ENCODE assay signal across 1 cellular context in the genomic region with DNA sequence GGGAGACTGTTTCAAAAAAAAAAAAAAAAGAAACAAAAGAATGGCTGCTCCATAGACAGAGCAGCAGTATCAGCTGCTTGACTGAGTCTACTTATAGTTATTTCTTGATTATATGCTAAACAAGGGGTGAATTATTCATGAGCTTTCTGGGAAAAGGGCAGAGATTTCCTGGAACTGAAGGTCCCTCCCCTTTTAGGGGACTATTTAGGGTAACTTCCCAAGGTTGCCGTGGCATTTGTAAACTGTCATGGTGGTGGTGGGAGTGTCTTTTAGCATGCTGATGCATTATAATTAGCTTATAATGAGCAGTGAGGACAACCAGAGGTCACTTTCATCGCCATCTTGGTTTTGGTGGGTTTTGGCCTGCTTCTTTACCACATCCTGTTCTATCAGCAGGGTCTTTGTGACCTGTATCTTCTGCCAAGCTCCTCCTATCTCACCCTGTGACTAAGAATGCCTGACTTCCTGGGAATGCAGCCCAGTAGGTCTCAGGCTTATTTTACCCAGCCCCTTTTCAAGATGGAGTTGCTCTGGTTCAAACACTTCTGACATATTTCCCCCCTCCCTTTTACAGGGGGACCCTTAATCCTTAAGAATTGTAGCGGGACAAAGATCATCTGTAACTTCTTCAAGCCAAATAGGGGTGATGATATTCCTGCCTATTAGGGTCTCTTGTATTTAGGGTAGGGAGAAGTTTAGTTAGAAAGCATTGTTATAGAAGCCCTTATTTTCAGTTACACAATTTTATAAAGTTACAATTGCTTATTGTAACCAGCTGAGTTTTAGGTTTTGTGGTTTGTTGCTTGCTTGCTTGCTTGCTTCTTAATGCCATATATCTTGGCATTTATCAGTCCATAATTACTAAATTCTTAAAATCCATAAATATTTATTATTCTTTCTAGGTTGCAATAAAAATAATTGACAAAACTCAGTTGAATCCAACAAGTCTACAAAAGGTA.
A peak's percentile ranks its signal among the peaks of the same experiment; 100 is the strongest.
TF ChIP-seq lines count a peak whose summit lies in the region.

No MANE protein-coding gene starts in this region.

TF ChIP-seq in K562, 482 proteins besides CTCF, POLR2A, EP300 and RAD21 (continued from another document and continues in another):
- TF ChIP-seq, protein P1, sequence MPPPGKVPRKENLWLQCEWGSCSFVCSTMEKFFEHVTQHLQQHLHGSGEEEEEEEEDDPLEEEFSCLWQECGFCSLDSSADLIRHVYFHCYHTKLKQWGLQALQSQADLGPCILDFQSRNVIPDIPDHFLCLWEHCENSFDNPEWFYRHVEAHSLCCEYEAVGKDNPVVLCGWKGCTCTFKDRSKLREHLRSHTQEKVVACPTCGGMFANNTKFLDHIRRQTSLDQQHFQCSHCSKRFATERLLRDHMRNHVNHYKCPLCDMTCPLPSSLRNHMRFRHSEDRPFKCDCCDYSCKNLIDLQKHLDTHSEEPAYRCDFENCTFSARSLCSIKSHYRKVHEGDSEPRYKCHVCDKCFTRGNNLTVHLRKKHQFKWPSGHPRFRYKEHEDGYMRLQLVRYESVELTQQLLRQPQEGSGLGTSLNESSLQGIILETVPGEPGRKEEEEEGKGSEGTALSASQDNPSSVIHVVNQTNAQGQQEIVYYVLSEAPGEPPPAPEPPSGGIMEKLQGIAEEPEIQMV (tag; conservative IDR thresholded peaks at IDR 0.05; ENCODE audit: low read depth) = peak; percentile 98
- no peak for TF ChIP-seq STAG1 (CRISPR knock-in tag; IDR thresholded peaks at IDR 0.05; ENCODE audit: borderline replicate concordance)
- no peak for TF ChIP-seq FIP1L1 (IDR thresholded peaks at IDR 0.05; ENCODE audit: low read depth, low read length, poor library complexity, severe bottlenecking)
- TF ChIP-seq, protein P2, sequence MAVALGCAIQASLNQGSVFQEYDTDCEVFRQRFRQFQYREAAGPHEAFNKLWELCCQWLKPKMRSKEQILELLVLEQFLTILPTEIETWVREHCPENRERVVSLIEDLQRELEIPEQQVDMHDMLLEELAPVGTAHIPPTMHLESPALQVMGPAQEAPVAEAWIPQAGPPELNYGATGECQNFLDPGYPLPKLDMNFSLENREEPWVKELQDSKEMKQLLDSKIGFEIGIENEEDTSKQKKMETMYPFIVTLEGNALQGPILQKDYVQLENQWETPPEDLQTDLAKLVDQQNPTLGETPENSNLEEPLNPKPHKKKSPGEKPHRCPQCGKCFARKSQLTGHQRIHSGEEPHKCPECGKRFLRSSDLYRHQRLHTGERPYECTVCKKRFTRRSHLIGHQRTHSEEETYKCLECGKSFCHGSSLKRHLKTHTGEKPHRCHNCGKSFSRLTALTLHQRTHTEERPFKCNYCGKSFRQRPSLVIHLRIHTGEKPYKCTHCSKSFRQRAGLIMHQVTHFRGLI (CRISPR knock-in tag; IDR thresholded peaks at IDR 0.05) = peak; percentile 99
- TF ChIP-seq SAP30 (IDR thresholded peaks at IDR 0.05; ENCODE audit: borderline replicate concordance, insufficient read depth, low read depth, low read length, poor library complexity, severe bottlenecking) = no peak
- peak; percentile 47 for TF ChIP-seq C11orf30 (IDR thresholded peaks at IDR 0.05; ENCODE audit: low read depth)
- no peak for TF ChIP-seq MCM7 (IDR thresholded peaks at IDR 0.05)
- TF ChIP-seq RB1 (IDR thresholded peaks at IDR 0.05; ENCODE audit: low read depth) = no peak
- TF ChIP-seq CCAR2 (IDR thresholded peaks at IDR 0.05; ENCODE audit: low read depth, low read length) = no peak
- TF ChIP-seq PHF20 (IDR thresholded peaks at IDR 0.05; ENCODE audit: partially characterized antibody) = no peak
- TF ChIP-seq, protein P3, sequence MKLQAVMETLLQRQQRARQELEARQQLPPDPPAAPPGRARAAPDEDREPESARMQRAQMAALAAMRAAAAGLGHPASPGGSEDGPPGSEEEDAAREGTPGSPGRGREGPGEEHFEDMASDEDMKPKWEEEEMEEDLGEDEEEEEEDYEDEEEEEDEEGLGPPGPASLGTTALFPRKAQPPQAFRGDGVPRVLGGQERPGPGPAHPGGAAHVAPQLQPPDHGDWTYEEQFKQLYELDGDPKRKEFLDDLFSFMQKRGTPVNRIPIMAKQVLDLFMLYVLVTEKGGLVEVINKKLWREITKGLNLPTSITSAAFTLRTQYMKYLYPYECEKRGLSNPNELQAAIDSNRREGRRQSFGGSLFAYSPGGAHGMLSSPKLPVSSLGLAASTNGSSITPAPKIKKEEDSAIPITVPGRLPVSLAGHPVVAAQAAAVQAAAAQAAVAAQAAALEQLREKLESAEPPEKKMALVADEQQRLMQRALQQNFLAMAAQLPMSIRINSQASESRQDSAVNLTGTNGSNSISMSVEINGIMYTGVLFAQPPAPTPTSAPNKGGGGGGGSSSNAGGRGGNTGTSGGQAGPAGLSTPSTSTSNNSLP (IDR thresholded peaks at IDR 0.05; ENCODE audit: borderline replicate concordance, low read depth, low read length) = no peak
- TF ChIP-seq SRSF3 (IDR thresholded peaks at IDR 0.05; ENCODE audit: insufficient read depth, low read length) = no peak
- peak; percentile 97 for TF ChIP-seq KLF1 (tag; IDR thresholded peaks at IDR 0.05)
- TF ChIP-seq, protein P4, sequence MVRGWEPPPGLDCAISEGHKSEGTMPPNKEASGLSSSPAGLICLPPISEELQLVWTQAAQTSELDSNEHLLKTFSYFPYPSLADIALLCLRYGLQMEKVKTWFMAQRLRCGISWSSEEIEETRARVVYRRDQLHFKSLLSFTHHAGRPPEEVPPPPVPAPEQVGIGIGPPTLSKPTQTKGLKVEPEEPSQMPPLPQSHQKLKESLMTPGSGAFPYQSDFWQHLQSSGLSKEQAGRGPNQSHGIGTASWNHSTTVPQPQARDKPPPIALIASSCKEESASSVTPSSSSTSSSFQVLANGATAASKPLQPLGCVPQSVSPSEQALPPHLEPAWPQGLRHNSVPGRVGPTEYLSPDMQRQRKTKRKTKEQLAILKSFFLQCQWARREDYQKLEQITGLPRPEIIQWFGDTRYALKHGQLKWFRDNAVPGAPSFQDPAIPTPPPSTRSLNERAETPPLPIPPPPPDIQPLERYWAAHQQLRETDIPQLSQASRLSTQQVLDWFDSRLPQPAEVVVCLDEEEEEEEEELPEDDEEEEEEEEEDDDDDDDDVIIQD (CRISPR knock-in tag; IDR thresholded peaks at IDR 0.05) = peak; percentile 99
- TF ChIP-seq GABPB2 (CRISPR knock-in tag; conservative IDR thresholded peaks at IDR 0.05) = peak; percentile 92
- TF ChIP-seq, protein P5, sequence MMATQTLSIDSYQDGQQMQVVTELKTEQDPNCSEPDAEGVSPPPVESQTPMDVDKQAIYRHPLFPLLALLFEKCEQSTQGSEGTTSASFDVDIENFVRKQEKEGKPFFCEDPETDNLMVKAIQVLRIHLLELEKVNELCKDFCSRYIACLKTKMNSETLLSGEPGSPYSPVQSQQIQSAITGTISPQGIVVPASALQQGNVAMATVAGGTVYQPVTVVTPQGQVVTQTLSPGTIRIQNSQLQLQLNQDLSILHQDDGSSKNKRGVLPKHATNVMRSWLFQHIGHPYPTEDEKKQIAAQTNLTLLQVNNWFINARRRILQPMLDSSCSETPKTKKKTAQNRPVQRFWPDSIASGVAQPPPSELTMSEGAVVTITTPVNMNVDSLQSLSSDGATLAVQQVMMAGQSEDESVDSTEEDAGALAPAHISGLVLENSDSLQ (IDR thresholded peaks at IDR 0.05) = peak; percentile 84
- no peak for TF ChIP-seq HNRNPLL (IDR thresholded peaks at IDR 0.05; ENCODE audit: low read depth, low read length, poor library complexity, severe bottlenecking)
- no peak for TF ChIP-seq NELFE (IDR thresholded peaks at IDR 0.05; ENCODE audit: insufficient read depth, insufficient read length)
- peak; percentile 90 to 95; a peak in 3 of 4 replicates for TF ChIP-seq SRF (CRISPR knock-in tag; IDR thresholded peaks at IDR 0.05)
- TF ChIP-seq, protein P6, sequence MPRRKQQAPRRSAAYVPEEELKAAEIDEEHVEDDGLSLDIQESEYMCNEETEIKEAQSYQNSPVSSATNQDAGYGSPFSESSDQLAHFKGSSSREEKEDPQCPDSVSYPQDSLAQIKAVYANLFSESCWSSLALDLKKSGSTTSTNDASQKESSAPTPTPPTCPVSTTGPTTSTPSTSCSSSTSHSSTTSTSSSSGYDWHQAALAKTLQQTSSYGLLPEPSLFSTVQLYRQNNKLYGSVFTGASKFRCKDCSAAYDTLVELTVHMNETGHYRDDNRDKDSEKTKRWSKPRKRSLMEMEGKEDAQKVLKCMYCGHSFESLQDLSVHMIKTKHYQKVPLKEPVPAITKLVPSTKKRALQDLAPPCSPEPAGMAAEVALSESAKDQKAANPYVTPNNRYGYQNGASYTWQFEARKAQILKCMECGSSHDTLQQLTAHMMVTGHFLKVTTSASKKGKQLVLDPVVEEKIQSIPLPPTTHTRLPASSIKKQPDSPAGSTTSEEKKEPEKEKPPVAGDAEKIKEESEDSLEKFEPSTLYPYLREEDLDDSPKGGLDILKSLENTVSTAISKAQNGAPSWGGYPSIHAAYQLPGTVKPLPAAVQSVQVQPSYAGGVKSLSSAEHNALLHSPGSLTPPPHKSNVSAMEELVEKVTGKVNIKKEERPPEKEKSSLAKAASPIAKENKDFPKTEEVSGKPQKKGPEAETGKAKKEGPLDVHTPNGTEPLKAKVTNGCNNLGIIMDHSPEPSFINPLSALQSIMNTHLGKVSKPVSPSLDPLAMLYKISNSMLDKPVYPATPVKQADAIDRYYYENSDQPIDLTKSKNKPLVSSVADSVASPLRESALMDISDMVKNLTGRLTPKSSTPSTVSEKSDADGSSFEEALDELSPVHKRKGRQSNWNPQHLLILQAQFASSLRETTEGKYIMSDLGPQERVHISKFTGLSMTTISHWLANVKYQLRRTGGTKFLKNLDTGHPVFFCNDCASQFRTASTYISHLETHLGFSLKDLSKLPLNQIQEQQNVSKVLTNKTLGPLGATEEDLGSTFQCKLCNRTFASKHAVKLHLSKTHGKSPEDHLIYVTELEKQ (CRISPR knock-in tag; IDR thresholded peaks at IDR 0.05) = peak; percentile 100
- TF ChIP-seq, protein P7, sequence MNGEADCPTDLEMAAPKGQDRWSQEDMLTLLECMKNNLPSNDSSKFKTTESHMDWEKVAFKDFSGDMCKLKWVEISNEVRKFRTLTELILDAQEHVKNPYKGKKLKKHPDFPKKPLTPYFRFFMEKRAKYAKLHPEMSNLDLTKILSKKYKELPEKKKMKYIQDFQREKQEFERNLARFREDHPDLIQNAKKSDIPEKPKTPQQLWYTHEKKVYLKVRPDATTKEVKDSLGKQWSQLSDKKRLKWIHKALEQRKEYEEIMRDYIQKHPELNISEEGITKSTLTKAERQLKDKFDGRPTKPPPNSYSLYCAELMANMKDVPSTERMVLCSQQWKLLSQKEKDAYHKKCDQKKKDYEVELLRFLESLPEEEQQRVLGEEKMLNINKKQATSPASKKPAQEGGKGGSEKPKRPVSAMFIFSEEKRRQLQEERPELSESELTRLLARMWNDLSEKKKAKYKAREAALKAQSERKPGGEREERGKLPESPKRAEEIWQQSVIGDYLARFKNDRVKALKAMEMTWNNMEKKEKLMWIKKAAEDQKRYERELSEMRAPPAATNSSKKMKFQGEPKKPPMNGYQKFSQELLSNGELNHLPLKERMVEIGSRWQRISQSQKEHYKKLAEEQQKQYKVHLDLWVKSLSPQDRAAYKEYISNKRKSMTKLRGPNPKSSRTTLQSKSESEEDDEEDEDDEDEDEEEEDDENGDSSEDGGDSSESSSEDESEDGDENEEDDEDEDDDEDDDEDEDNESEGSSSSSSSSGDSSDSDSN (IDR thresholded peaks at IDR 0.05; ENCODE audit: borderline replicate concordance in 1 of 2, low read depth in 2 of 2, low read length in 2 of 2) = no peak
- TF ChIP-seq, protein P8, sequence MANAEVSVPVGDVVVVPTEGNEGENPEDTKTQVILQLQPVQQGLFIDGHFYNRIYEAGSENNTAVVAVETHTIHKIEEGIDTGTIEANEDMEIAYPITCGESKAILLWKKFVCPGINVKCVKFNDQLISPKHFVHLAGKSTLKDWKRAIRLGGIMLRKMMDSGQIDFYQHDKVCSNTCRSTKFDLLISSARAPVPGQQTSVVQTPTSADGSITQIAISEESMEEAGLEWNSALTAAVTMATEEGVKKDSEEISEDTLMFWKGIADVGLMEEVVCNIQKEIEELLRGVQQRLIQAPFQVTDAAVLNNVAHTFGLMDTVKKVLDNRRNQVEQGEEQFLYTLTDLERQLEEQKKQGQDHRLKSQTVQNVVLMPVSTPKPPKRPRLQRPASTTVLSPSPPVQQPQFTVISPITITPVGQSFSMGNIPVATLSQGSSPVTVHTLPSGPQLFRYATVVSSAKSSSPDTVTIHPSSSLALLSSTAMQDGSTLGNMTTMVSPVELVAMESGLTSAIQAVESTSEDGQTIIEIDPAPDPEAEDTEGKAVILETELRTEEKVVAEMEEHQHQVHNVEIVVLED (CRISPR knock-in tag; IDR thresholded peaks at IDR 0.05) = peak; percentile 93
- TF ChIP-seq, protein P9, sequence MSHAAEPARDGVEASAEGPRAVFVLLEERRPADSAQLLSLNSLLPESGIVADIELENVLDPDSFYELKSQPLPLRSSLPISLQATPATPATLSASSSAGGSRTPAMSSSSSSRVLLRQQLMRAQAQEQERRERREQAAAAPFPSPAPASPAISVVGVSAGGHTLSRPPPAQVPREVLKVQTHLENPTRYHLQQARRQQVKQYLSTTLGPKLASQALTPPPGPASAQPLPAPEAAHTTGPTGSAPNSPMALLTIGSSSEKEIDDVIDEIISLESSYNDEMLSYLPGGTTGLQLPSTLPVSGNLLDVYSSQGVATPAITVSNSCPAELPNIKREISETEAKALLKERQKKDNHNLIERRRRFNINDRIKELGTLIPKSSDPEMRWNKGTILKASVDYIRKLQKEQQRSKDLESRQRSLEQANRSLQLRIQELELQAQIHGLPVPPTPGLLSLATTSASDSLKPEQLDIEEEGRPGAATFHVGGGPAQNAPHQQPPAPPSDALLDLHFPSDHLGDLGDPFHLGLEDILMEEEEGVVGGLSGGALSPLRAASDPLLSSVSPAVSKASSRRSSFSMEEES (CRISPR knock-in tag; IDR thresholded peaks at IDR 0.05) = peak; percentile 90
- TF ChIP-seq BRD4 (IDR thresholded peaks at IDR 0.05) = no peak
- TF ChIP-seq POLR2G (IDR thresholded peaks at IDR 0.05; ENCODE audit: low read depth, low read length) = no peak
- TF ChIP-seq, protein P10, sequence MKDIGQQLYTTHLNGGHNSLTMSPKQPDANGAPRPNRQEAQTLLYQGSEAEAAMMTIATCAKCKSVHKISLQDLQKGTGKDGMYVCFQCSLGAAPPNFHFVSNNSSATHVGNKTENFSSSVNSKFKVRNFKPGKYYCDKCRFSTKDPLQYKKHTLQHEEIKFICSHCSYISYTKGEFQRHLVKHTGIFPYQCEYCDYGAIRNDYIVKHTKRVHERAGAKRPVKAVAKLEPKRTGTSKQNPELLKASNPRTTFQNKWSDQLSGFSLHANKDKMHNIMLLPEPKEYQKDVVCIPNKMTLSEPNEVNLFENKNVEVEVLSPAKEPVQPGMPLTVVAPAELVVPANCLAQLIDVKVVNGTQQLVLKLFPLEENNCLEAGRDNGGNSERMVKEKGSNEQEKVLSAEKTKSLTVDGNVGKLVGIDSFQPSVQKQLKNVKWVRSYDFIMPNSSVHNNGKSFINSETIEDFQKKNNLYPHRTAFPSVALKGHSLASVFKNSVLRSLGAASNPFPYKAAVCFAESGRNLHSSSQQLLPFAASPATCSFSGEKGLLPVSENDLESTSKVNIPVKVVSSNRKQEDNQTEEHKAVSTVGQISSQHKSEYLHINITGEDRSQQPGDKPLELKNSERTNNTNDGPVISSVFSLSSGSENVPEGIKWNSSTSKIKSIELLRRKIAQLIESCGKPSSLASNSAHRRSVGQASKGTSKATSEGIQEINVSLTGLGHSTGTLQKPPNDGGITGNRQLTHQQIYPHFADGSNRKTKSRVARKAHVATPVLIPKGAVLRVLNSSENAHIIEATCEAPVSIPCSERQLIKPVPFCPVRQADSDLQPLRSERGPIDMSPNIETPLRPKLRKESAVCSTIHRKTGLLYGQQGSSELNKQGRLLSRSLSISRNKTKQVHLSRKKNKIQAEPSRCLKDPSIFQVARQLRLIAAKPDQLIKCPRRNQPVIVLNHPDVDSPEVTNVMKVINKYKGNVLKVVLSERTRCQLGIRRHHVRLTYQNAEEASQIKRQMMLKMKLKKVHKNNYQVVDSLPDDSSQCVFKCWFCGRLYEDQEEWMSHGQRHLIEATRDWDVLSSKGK (CRISPR knock-in tag; IDR thresholded peaks at IDR 0.05) = peak; percentile 95
